ENCODE assay signal across 16 cellular contexts in the genomic region with DNA sequence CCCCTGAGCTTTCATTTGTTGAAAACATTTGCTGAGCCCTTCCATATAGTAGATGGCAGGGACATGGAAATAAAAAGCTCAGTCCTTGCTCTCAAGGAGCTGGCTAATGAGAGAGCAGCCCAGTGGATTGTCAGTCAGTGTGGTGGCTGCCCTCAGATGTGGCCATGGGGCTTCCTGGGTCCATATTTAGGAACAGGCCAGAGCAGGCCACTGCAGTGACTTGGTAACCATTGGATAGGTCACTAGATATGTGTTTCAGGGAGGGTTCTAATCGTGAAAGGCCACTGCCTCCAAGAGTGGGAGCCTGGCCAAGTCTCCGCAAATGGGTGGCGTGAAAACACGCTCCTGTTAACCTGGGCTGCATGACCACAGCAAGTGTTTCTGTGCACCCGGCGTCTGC.
"Had no signal": no experiment of that assay in that cellular context is flagged by ENCODE, and none has a peak within 500 bp of the region (broad histone marks: within the 10 kb centered on the region; RNA-seq: fewer than 3 reads in every experiment).

No MANE protein-coding gene starts in this region.

- H3K27ac ChIP-seq: gastroesophageal sphincter, neural progenitor cell, ovary, sigmoid colon had no signal

- H3K27me3 ChIP-seq: gastroesophageal sphincter, neural progenitor cell, ovary, sigmoid colon had no signal

- FAIRE-seq: islet of Langerhans had no signal

- H3K4me3 ChIP-seq: gastroesophageal sphincter, neural progenitor cell, ovary, sigmoid colon had no signal

- H3K36me3 ChIP-seq: gastroesophageal sphincter, neural progenitor cell, ovary, sigmoid colon had no signal

- ATAC-seq: activated CD8-positive, alpha-beta T cell treated with anti-CD3 and anti-CD28 coated beads, Interleukin-2, amount 10 ng/mL, durations not matched to agents 7 days and 5 days; gastroesophageal sphincter; stimulated activated effector memory CD8-positive, alpha-beta T cell treated with anti-CD3 and anti-CD28 coated beads, Interleukin-12 subunit alpha, Interleukin-12 subunit beta, amount 100 ng/mL, for 72 hours had no signal

- H3K9me3 ChIP-seq: gastroesophageal sphincter, ovary, sigmoid colon had no signal

- DNase-seq: activated CD4-positive, alpha-beta T cell treated with anti-CD3 and anti-CD28 coated beads, Interleukin-2, amount 10 ng/mL, durations not matched to agents 24 days and 14 days; activated CD4-positive, CD25-positive, alpha-beta regulatory T cell; activated CD8-positive, alpha-beta memory T cell treated with anti-CD3 and anti-CD28 coated beads, Interleukin-2, amount 50 U/mL, for 48 hours; activated CD8-positive, alpha-beta T cell treated with anti-CD3 and anti-CD28 coated beads, Interleukin-2, amount 10 ng/mL, durations not matched to agents 7 days and 5 days; activated gamma-delta T cell treated with Interleukin-2 at 50 U/mL for 16 hours; amygdala; effector CD8-positive, alpha-beta T cell; naive B cell; ovary; sigmoid colon; stimulated activated CD4-positive, alpha-beta T cell treated with anti-CD3 and anti-CD28 coated beads, Interleukin-12 subunit alpha, Interleukin-12 subunit beta, amount 100 ng/mL, for 4 hours; stimulated activated CD4-positive, alpha-beta T cell treated with anti-CD3 and anti-CD28 coated beads, Interleukin-2, amount 100 ng/mL, for 24 hours had no signal

- H3K4me1 ChIP-seq: gastroesophageal sphincter, sigmoid colon had no signal
